Comparison of ENCODE assay signal across 17 cellular contexts in the genomic region with DNA sequence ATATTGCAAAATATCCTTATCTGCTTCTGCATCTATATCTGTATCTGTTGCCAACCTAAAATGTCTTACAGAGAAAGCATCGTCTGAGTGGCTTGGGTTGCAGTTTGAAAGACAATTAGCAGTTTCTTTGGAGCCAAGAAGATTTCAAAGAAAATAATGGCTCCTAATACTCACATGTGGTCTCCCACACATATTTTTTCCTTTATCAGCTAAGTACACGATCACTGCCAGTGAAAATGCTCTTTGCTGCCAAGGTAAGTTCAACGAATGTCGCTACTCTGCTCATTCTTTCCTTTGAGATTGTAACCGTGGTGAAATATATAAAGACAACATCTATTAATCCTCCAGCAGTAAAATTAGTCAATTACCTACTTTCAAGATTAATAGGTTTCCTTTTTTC.
DNase-seq lines count a peak whose midpoint lies in the region; ATAC-seq, FAIRE-seq and TF ChIP-seq lines count a peak whose summit lies in the region.
"Had no signal": no experiment of that assay in that cellular context is flagged by ENCODE, and none has a peak within 500 bp of the region (broad histone marks: within the 10 kb centered on the region; RNA-seq: fewer than 3 reads in every experiment).

No MANE protein-coding gene starts in this region.

- peaks cover 23% of the 10 kb centered on the region for H3K9me3 Mint-ChIP-seq in mesothelial cell of epicardium

- ATAC-seq in HG02970 (IDR thresholded peaks at IDR 0.05; ENCODE audit: low FRiP score, unreplicated experiment), result no peak
- no peak for ATAC-seq in HG03025 (IDR thresholded peaks at IDR 0.05; ENCODE audit: low FRiP score, unreplicated experiment)
- ATAC-seq: HCT116 had no signal

- TF ChIP-seq CTCF in mesothelial cell of epicardium (IDR thresholded peaks at IDR 0.05; ENCODE audit: unreplicated experiment), result no peak

- peaks cover 6% of the 10 kb centered on the region for H3K36me3 Mint-ChIP-seq in mesothelial cell of epicardium
- H3K36me3 Mint-ChIP-seq: CD14-positive monocyte; CD4-positive, alpha-beta memory T cell had no signal

- no peaks in the 10 kb centered on the region for H3K27me3 Mint-ChIP-seq in mesothelial cell of epicardium (ENCODE audit: low read depth)

- POLR2A ChIA-PET in HEK293T (lab: Yijun Ruan, JAX), result no interaction called here

- FAIRE-seq in GM12892 (lab: Jason Lieb, UNC), result no peak
- FAIRE-seq: A204.1 had no signal

- CTCF ChIA-PET in HEK293T (lab: Yijun Ruan, JAX), result no interaction called here

- peak overlapping the region; percentile 49 for H3K27ac Mint-ChIP-seq in mesothelial cell of epicardium
- H3K27ac Mint-ChIP-seq: CD14-positive monocyte; CD4-positive, alpha-beta memory T cell had no signal

- no peak overlapping the region for H3K4me3 Mint-ChIP-seq in mesothelial cell of epicardium
- H3K4me3 Mint-ChIP-seq: CD14-positive monocyte; CD4-positive, alpha-beta memory T cell had no signal

- no peak for TF ChIP-seq POLR2A in GM12892 (IDR thresholded peaks at IDR 0.05; ENCODE audit: low read depth, low read length)

- H3K4me1 Mint-ChIP-seq in mesothelial cell of epicardium, result peaks cover 31% of the 10 kb centered on the region
- H3K4me1 Mint-ChIP-seq: CD14-positive monocyte; CD4-positive, alpha-beta memory T cell had no signal

- DNase-seq in HEK293T (ENCODE audit: extremely low spot score) (no peak), NCI-H226 (peak; percentile 7), amniotic epithelial cell (ENCODE audit: low read depth) (peak; percentile 26), mesothelial cell of epicardium (ENCODE audit: low spot score in 2 of 2, unreplicated experiment in 2 of 2) (no peak), GM12892 (ENCODE audit: insufficient read length) (no peak)
- DNase-seq: AML-193; CD4-positive, alpha-beta memory T cell; DMS153; DMS79; GDM1; GOT3; H7 had no signal

TF ChIP-seq in HEK293T, 16 proteins besides CTCF, POLR2A, EP300 and RAD21:
- TF ChIP-seq SUZ12 (IDR thresholded peaks at IDR 0.05) (no peak), ARNT (IDR thresholded peaks at IDR 0.05) (no peak), L3MBTL2 (conservative IDR thresholded peaks at IDR 0.05) (peak; percentile 53)

Comparison
In these comparisons a context has a peak if more than half of its experiments do, and no peak if none do; other contexts are left out.
1. DNase-seq: peak in NCI-H226 (single experiment) and amniotic epithelial cell (single experiment); none in HEK293T (single experiment), mesothelial cell of epicardium (0 of 2) and GM12892 (single experiment).